In genomic region chr3:128723477-128723876, GRCh38 we compare ENCODE assay signal across 1 cellular context.
TF ChIP-seq lines count a peak whose summit lies in the region.

No MANE protein-coding gene starts in this region.

TF ChIP-seq in GM23338, 12 proteins besides CTCF, POLR2A, EP300 and RAD21 (continued from another document):
- TF ChIP-seq, protein P1, sequence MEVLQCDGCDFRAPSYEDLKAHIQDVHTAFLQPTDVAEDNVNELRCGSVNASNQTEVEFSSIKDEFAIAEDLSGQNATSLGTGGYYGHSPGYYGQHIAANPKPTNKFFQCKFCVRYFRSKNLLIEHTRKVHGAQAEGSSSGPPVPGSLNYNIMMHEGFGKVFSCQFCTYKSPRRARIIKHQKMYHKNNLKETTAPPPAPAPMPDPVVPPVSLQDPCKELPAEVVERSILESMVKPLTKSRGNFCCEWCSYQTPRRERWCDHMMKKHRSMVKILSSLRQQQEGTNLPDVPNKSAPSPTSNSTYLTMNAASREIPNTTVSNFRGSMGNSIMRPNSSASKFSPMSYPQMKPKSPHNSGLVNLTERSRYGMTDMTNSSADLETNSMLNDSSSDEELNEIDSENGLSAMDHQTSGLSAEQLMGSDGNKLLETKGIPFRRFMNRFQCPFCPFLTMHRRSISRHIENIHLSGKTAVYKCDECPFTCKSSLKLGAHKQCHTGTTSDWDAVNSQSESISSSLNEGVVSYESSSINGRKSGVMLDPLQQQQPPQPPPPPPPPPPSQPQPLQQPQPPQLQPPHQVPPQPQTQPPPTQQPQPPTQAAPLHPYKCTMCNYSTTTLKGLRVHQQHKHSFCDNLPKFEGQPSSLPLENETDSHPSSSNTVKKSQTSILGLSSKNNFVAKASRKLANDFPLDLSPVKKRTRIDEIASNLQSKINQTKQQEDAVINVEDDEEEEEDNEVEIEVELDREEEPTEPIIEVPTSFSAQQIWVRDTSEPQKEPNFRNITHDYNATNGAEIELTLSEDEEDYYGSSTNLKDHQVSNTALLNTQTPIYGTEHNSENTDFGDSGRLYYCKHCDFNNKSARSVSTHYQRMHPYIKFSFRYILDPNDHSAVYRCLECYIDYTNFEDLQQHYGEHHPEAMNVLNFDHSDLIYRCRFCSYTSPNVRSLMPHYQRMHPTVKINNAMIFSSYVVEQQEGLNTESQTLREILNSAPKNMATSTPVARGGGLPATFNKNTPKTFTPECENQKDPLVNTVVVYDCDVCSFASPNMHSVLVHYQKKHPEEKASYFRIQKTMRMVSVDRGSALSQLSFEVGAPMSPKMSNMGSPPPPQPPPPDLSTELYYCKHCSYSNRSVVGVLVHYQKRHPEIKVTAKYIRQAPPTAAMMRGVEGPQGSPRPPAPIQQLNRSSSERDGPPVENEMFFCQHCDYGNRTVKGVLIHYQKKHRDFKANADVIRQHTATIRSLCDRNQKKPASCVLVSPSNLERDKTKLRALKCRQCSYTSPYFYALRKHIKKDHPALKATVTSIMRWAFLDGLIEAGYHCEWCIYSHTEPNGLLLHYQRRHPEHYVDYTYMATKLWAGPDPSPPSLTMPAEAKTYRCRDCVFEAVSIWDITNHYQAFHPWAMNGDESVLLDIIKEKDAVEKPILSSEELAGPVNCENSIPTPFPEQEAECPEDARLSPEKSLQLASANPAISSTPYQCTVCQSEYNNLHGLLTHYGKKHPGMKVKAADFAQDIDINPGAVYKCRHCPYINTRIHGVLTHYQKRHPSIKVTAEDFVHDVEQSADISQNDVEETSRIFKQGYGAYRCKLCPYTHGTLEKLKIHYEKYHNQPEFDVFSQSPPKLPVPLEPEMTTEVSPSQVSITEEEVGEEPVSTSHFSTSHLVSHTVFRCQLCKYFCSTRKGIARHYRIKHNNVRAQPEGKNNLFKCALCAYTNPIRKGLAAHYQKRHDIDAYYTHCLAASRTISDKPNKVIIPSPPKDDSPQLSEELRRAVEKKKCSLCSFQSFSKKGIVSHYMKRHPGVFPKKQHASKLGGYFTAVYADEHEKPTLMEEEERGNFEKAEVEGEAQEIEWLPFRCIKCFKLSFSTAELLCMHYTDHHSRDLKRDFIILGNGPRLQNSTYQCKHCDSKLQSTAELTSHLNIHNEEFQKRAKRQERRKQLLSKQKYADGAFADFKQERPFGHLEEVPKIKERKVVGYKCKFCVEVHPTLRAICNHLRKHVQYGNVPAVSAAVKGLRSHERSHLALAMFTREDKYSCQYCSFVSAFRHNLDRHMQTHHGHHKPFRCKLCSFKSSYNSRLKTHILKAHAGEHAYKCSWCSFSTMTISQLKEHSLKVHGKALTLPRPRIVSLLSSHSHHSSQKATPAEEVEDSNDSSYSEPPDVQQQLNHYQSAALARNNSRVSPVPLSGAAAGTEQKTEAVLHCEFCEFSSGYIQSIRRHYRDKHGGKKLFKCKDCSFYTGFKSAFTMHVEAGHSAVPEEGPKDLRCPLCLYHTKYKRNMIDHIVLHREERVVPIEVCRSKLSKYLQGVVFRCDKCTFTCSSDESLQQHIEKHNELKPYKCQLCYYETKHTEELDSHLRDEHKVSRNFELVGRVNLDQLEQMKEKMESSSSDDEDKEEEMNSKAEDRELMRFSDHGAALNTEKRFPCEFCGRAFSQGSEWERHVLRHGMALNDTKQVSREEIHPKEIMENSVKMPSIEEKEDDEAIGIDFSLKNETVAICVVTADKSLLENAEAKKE (CRISPR knock-in tag; IDR thresholded peaks at IDR 0.05) = no peak
- TF ChIP-seq NANOG (IDR thresholded peaks at IDR 0.05; ENCODE audit: borderline replicate concordance) = no peak
- no peak for TF ChIP-seq STAT1 (IDR thresholded peaks at IDR 0.05; ENCODE audit: unreplicated experiment)
- TF ChIP-seq ZNF114 (CRISPR knock-in tag; IDR thresholded peaks at IDR 0.05) = no peak
- no peak for TF ChIP-seq CREB1 (CRISPR knock-in tag; IDR thresholded peaks at IDR 0.05; ENCODE audit: low read depth)
- TF ChIP-seq ETS1 (IDR thresholded peaks at IDR 0.05) = no peak
